Comparison of ENCODE assay signal across 11 cellular contexts in genomic region chr4:44916406-44916805, GRCh38.
A peak's percentile ranks its signal among the peaks of the same experiment; 100 is the strongest.
DNase-seq lines count a peak whose midpoint lies in the region; ATAC-seq and TF ChIP-seq lines count a peak whose summit lies in the region.
"Had no signal": no experiment of that assay in that cellular context is flagged by ENCODE, and none has a peak within 500 bp of the region (broad histone marks: within the 10 kb centered on the region; RNA-seq: fewer than 3 reads in every experiment).

No MANE protein-coding gene starts in this region.

- DNase-seq in NCI-H82 (lab: John Stamatoyannopoulos, UW) (peak; percentile 5), NCI-H82 treated with DMSO at 0.1 percent for 48 hours (lab: John Stamatoyannopoulos, UW; ENCODE audit: unreplicated experiment) (no peak), Panc1 (ENCODE audit: low read depth, low spot score) (no peak), foreskin keratinocyte (peak; percentile 13 to 49), smooth muscle cell (lab: John Stamatoyannopoulos, UW; ENCODE audit: unreplicated experiment) (no peak), transverse colon (no peak), ureter (ENCODE audit: low spot score) (no peak)
- DNase-seq: activated CD8-positive, alpha-beta T cell treated with anti-CD3 and anti-CD28 coated beads for 36 hours; mucosa of descending colon; NCI-H1694 had no signal

- no peak overlapping the region for H3K9ac ChIP-seq in smooth muscle cell (ENCODE audit: low read depth)

- POLR2A ChIA-PET in Panc1 (lab: Charles Lee) = no interaction called here

- TF ChIP-seq EP300 in transverse colon (IDR thresholded peaks at IDR 0.05; ENCODE audit: low read depth) = no peak

- H3K27ac ChIP-seq in Panc1 (ENCODE audit: low read length) (no peak overlapping the region), foreskin keratinocyte (no peak overlapping the region), smooth muscle cell (ENCODE audit: low read depth) (no peak overlapping the region), transverse colon (no peak overlapping the region)

- no peaks in the 10 kb centered on the region for H3K9me3 ChIP-seq in Panc1 (ENCODE audit: control insufficient read depth, insufficient read depth, low read depth, low read length)
- H3K9me3 ChIP-seq in smooth muscle cell (replicated peaks; ENCODE audit: low read depth) = no peaks in the 10 kb centered on the region
- H3K9me3 ChIP-seq in transverse colon = no peaks in the 10 kb centered on the region
- H3K9me3 ChIP-seq: mucosa of descending colon had no signal

- H3K4me1 ChIP-seq in Panc1 (ENCODE audit: control insufficient read depth, insufficient read depth, low read length) = no peaks in the 10 kb centered on the region
- H3K4me1 ChIP-seq in foreskin keratinocyte = no peaks in the 10 kb centered on the region
- H3K4me1 ChIP-seq in smooth muscle cell (ENCODE audit: low read depth) = no peaks in the 10 kb centered on the region
- no peaks in the 10 kb centered on the region for H3K4me1 ChIP-seq in transverse colon

- no TSS peak for BruUV-seq in Panc1 (replicated peaks; lab: Mats Ljungman, UMichigan)

- in situ Hi-C loops in Panc1 (cut with HindIII; ENCODE audit: low pct_unique_long_range_greater_than_20kb, low sequenced_read_pairs) = no loop called here
- in situ Hi-C loops in transverse colon (cut with MboI; ENCODE audit: low pct_ligation_motif_present in 1 of 4, low pct_unique_long_range_greater_than_20kb in 1 of 4, low sequenced_read_pairs in 3 of 4) = no loop called here

- H2AFZ ChIP-seq in smooth muscle cell (ENCODE audit: low read depth) = peak overlapping the region; percentile 61

- CTCF ChIA-PET in Panc1 (lab: Charles Lee) = no interaction called here

- ATAC-seq in Panc1 = no peak
- peak; percentile 76 for ATAC-seq in foreskin keratinocyte
- ATAC-seq in GM21515 (IDR thresholded peaks at IDR 0.05; ENCODE audit: unreplicated experiment) = no peak
- ATAC-seq: activated CD8-positive, alpha-beta T cell treated with anti-CD3 and anti-CD28 coated beads for 36 hours; mucosa of descending colon had no signal

- H3K4me3 ChIP-seq in Panc1 (ENCODE audit: low read depth in 2 of 2, low read length in 2 of 2) (peak overlapping the region; percentile 7 to 15; a peak in 2 of 4 replicates), smooth muscle cell (peak overlapping the region; percentile 19), transverse colon (peak overlapping the region in 1 of 4 donors; percentile 1)
- H3K4me3 ChIP-seq: mucosa of descending colon had no signal

- H3K79me2 ChIP-seq in smooth muscle cell (ENCODE audit: low read depth) = no peaks in the 10 kb centered on the region

- TF ChIP-seq CTCF in Panc1 (IDR thresholded peaks at IDR 0.05) = no peak
- no peak for TF ChIP-seq CTCF in foreskin keratinocyte (conservative IDR thresholded peaks at IDR 0.05)
- no peak for TF ChIP-seq CTCF in smooth muscle cell (IDR thresholded peaks at IDR 0.05; ENCODE audit: borderline replicate concordance, insufficient read depth, poor library complexity, severe bottlenecking)
- TF ChIP-seq CTCF in transverse colon (IDR thresholded peaks at IDR 0.05) = no peak

- peak overlapping the region; percentile 73 for H3K4me2 ChIP-seq in smooth muscle cell

- H4K20me1 ChIP-seq in smooth muscle cell (ENCODE audit: low read depth) = no peaks in the 10 kb centered on the region

- H3K36me3 ChIP-seq in Panc1 (ENCODE audit: control insufficient read depth, insufficient read depth, low read length) (no peaks in the 10 kb centered on the region), smooth muscle cell (ENCODE audit: low read depth) (no peaks in the 10 kb centered on the region), transverse colon (no peaks in the 10 kb centered on the region)

- intact Hi-C loops in Panc1 (cut with micrococcal nuclease; ENCODE audit: unreplicated experiment) (loop anchor here (5.0 kb wide), 1 partner anchor 154 kb away; no protein-coding TSS in a partner anchor), transverse colon (cut with DNase I; ENCODE audit: low total_unique reads) (no loop called here)

- 68% methylated on average over 3 of the region's 3 CpGs for WGBS in smooth muscle cell (ENCODE audit: low lambda C conversion rate)
- 27 to 30% methylated on average over 3 of the region's 3 CpGs for WGBS in transverse colon (ENCODE audit: low coverage in 1 of 2), 2 donors

- no peaks in the 10 kb centered on the region for H3K27me3 ChIP-seq in Panc1 (ENCODE audit: control insufficient read depth, insufficient read depth, low read length)
- H3K27me3 ChIP-seq in foreskin keratinocyte = no peaks in the 10 kb centered on the region
- no peaks in the 10 kb centered on the region for H3K27me3 ChIP-seq in smooth muscle cell (ENCODE audit: low read depth)
- no peaks in the 10 kb centered on the region for H3K27me3 ChIP-seq in transverse colon

- TF ChIP-seq POLR2A in transverse colon (IDR thresholded peaks at IDR 0.05) = no peak

- no peaks in the 10 kb centered on the region for H3F3A ChIP-seq in smooth muscle cell (ENCODE audit: low read depth)

Comparison
In these comparisons a context has a peak if more than half of its experiments do, and no peak if none do; other contexts are left out.
1. DNase-seq: peak in NCI-H82 (single experiment) and foreskin keratinocyte (2 of 2); none in NCI-H82 treated with DMSO at 0.1 percent for 48 hours (single experiment), Panc1 (single experiment), smooth muscle cell (single experiment), transverse colon (single experiment) and ureter (single experiment).